ENCODE assay signal across 17 cellular contexts in genomic region chr6:142887534-142887933, GRCh38. TPM values are rescaled to one million over a fixed set of nuclear protein-coding genes. Genes with fewer than 3 reads are reported as not detected.
DNase-seq lines count a peak whose midpoint lies in the region; ATAC-seq and TF ChIP-seq lines count a peak whose summit lies in the region.
"Had no signal": no experiment of that assay in that cellular context is flagged by ENCODE, and none has a peak within 500 bp of the region (broad histone marks: within the 10 kb centered on the region; RNA-seq: fewer than 3 reads in every experiment).

No MANE protein-coding gene starts in this region.

- WGBS in mammary epithelial cell (ENCODE audit: low coverage, missing lambda C conversion rate), result 79% methylated on average over 3 of the region's 3 CpGs

- dilution Hi-C loops in mammary epithelial cell (cut with HindIII; ENCODE audit: low sequenced_read_pairs), result no loop called here

- H3K4me3 Mint-ChIP-seq in MCF 10A (ENCODE audit: unreplicated experiment), result no peak overlapping the region
- H3K4me3 Mint-ChIP-seq in stimulated activated effector memory CD8-positive, alpha-beta T cell treated with anti-CD3 and anti-CD28 coated beads, Interleukin-12 subunit alpha, Interleukin-12 subunit beta, amount 100 ng/mL, for 72 hours, result peak overlapping the region; percentile 49

- H3K27me3 Mint-ChIP-seq in MCF 10A (ENCODE audit: insufficient read depth, unreplicated experiment), result no peaks in the 10 kb centered on the region

- H3K27ac ChIP-seq in breast epithelium (no peak overlapping the region), Panc1 (ENCODE audit: low read length) (peak overlapping the region; percentile 23; the same call in 1 of the 2 replicates), mammary epithelial cell (ENCODE audit: insufficient read depth, low read depth, low read length) (peak overlapping the region; percentile 86)
- H3K27ac ChIP-seq: SJCRH30 had no signal

- H3K27me3 ChIP-seq in breast epithelium (no peaks in the 10 kb centered on the region), Panc1 (ENCODE audit: control insufficient read depth, insufficient read depth, low read length) (no peaks in the 10 kb centered on the region), mammary epithelial cell (ENCODE audit: insufficient read depth, low read length) (no peaks in the 10 kb centered on the region)
- H3K27me3 ChIP-seq: ascending aorta, heart left ventricle, SJCRH30 had no signal

- H3K4me1 ChIP-seq in breast epithelium, result no peaks in the 10 kb centered on the region
- peaks cover 28% of the 10 kb centered on the region for H3K4me1 ChIP-seq in Panc1 (ENCODE audit: control insufficient read depth, insufficient read depth, low read length)
- peaks cover 25% of the 10 kb centered on the region for H3K4me1 ChIP-seq in mammary epithelial cell (ENCODE audit: insufficient read depth, low read length)

- in situ Hi-C loops in Panc1 (cut with HindIII; ENCODE audit: low pct_unique_long_range_greater_than_20kb, low sequenced_read_pairs), result no loop called here
- in situ Hi-C loops in mammary epithelial cell (cut with MboI; ENCODE audit: low sequenced_read_pairs in 2 of 2), result no loop called here

- H3K36me3 ChIP-seq in breast epithelium (no peaks in the 10 kb centered on the region), Panc1 (ENCODE audit: control insufficient read depth, insufficient read depth, low read length) (no peaks in the 10 kb centered on the region), mammary epithelial cell (ENCODE audit: insufficient read depth, low read length) (no peaks in the 10 kb centered on the region)
- H3K36me3 ChIP-seq: ascending aorta, heart left ventricle, SJCRH30 had no signal

- TF ChIP-seq POLR2A in breast epithelium (IDR thresholded peaks at IDR 0.05), result no peak

- no peak overlapping the region for H3K9ac ChIP-seq in mammary epithelial cell (ENCODE audit: insufficient read depth, low read length)

- CTCF ChIA-PET in MCF 10A (lab: Yijun Ruan, JAX) (no interaction called here), Panc1 (lab: Charles Lee) (no interaction called here), mammary epithelial cell (lab: Charles Lee; ENCODE audit: low non-redundant PET) (no interaction called here)

- H3K9me3 Mint-ChIP-seq in MCF 10A (ENCODE audit: unreplicated experiment), result no peaks in the 10 kb centered on the region
- no peaks in the 10 kb centered on the region for H3K9me3 Mint-ChIP-seq in stimulated activated effector memory CD8-positive, alpha-beta T cell treated with anti-CD3 and anti-CD28 coated beads, Interleukin-12 subunit alpha, Interleukin-12 subunit beta, amount 100 ng/mL, for 72 hours

- intact Hi-C loops in MCF 10A (cut with micrococcal nuclease) (loop anchor here (1.0 to 5.0 kb wide), 5 partner anchors 55 to 540 kb away; partner anchors contain the start of gene AIG1), breast epithelium (cut with DNase I; ENCODE audit: low total_unique reads) (no loop called here), Panc1 (cut with micrococcal nuclease; ENCODE audit: unreplicated experiment) (loop anchor here (5.0 kb wide), 1 partner anchor 195 kb away; no protein-coding TSS in a partner anchor), mammary epithelial cell (cut with micrococcal nuclease) (loop anchor here (5.0 to 10.0 kb wide), 3 partner anchors 130 to 540 kb away; no protein-coding TSS in a partner anchor), left colon (cut with DNase I, micrococcal nuclease) (loop anchor here in 1 of 2 donors (10.0 kb wide), 1 partner anchor 193 kb away; no protein-coding TSS in a partner anchor), Right ventricle myocardium superior (cut with DNase I) (loop anchor here (5.0 kb wide), 1 partner anchor 60 kb away; the partner anchor contains the start of gene HIVEP2)

- peaks cover 76% of the 10 kb centered on the region for H3K79me2 ChIP-seq in mammary epithelial cell (ENCODE audit: insufficient read depth, low read length)

- H3K9me3 ChIP-seq in breast epithelium, result no peaks in the 10 kb centered on the region
- no peaks in the 10 kb centered on the region for H3K9me3 ChIP-seq in Panc1 (ENCODE audit: control insufficient read depth, insufficient read depth, low read depth, low read length)
- H3K9me3 ChIP-seq in mammary epithelial cell (replicated peaks; ENCODE audit: insufficient read depth, low read length), result no peaks in the 10 kb centered on the region
- H3K9me3 ChIP-seq: ascending aorta, heart left ventricle, mucosa of descending colon, SJCRH30 had no signal

- TF ChIP-seq CTCF in MCF 10A (IDR thresholded peaks at IDR 0.05; ENCODE audit: unreplicated experiment) (no peak), breast epithelium (IDR thresholded peaks at IDR 0.05) (no peak), Panc1 (IDR thresholded peaks at IDR 0.05) (no peak), mammary epithelial cell (conservative IDR thresholded peaks at IDR 0.05 in 1 of 2, IDR thresholded peaks at IDR 0.05 in 1 of 2; ENCODE audit: extremely low read depth in 1 of 2, insufficient read depth in 1 of 2, low read depth in 1 of 2, low read length in 2 of 2) (no peak)

- no peaks in the 10 kb centered on the region for H4K20me1 ChIP-seq in mammary epithelial cell (ENCODE audit: insufficient read depth, low read length)

- H3K36me3 Mint-ChIP-seq in MCF 10A (ENCODE audit: insufficient read depth, unreplicated experiment), result no peaks in the 10 kb centered on the region
- peaks cover 18% of the 10 kb centered on the region for H3K36me3 Mint-ChIP-seq in stimulated activated effector memory CD8-positive, alpha-beta T cell treated with anti-CD3 and anti-CD28 coated beads, Interleukin-12 subunit alpha, Interleukin-12 subunit beta, amount 100 ng/mL, for 72 hours

- H2AFZ ChIP-seq in mammary epithelial cell (ENCODE audit: low read depth, low read length), result no peak overlapping the region

- DNase-seq in MCF 10A (ENCODE audit: unreplicated experiment), result no peak
- no peak for DNase-seq in breast epithelium (ENCODE audit: low spot score in 2 of 2)
- no peak for DNase-seq in Panc1 (ENCODE audit: low read depth, low spot score)
- DNase-seq in mammary epithelial cell, result no peak
- DNase-seq in stimulated activated effector memory CD8-positive, alpha-beta T cell treated with anti-CD3 and anti-CD28 coated beads, Interleukin-12 subunit alpha, Interleukin-12 subunit beta, amount 100 ng/mL, for 72 hours (ENCODE audit: low spot score in 2 of 2), result no peak
- DNase-seq in left colon, result no peak
- no peak for DNase-seq in occipital lobe (lab: John Stamatoyannopoulos, UW)
- DNase-seq in Right ventricle myocardium superior, result no peak
- DNase-seq: activated CD8-positive, alpha-beta memory T cell treated with anti-CD3 and anti-CD28 coated beads, Interleukin-2, amount 50 U/mL, for 48 hours; cortex of kidney; heart left ventricle; NCI-H1048; posterior cingulate gyrus; SJCRH30; stimulated activated naive CD4-positive, alpha-beta T cell treated with Interleukin-2 at 50 U/mL for 16 hours had no signal

- H3K4me3 ChIP-seq in breast epithelium (no peak overlapping the region), Panc1 (ENCODE audit: low read depth in 2 of 2, low read length in 2 of 2) (no peak overlapping the region), mammary epithelial cell (replicated peaks in 1 of 3; ENCODE audit: insufficient read depth in 1 of 3, low read depth in 2 of 3, low read length in 3 of 3) (no peak overlapping the region)
- H3K4me3 ChIP-seq: ascending aorta, heart left ventricle, mucosa of descending colon, SJCRH30 had no signal

- no TSS peak for BruUV-seq in MCF 10A (replicated peaks; lab: Mats Ljungman, UMichigan)
- BruUV-seq in Panc1 (replicated peaks; lab: Mats Ljungman, UMichigan), result no TSS peak
- BruUV-seq in mammary epithelial cell (replicated peaks; lab: Mats Ljungman, UMichigan), result no TSS peak

- H3K4me2 ChIP-seq in mammary epithelial cell (ENCODE audit: insufficient read depth, low read depth, low read length), result no peak overlapping the region

- peaks cover 44% of the 10 kb centered on the region for H3K4me1 Mint-ChIP-seq in MCF 10A (ENCODE audit: insufficient read depth, unreplicated experiment)
- H3K4me1 Mint-ChIP-seq in stimulated activated effector memory CD8-positive, alpha-beta T cell treated with anti-CD3 and anti-CD28 coated beads, Interleukin-12 subunit alpha, Interleukin-12 subunit beta, amount 100 ng/mL, for 72 hours, result peaks cover 69% of the 10 kb centered on the region

- POLR2A ChIA-PET in MCF 10A (lab: Yijun Ruan, JAX), result no interaction called here
- POLR2A ChIA-PET in Panc1 (lab: Charles Lee), result no interaction called here

- no peak for ATAC-seq in Panc1
- peak; percentile 23 for ATAC-seq in stimulated activated effector memory CD8-positive, alpha-beta T cell treated with anti-CD3 and anti-CD28 coated beads, Interleukin-12 subunit alpha, Interleukin-12 subunit beta, amount 100 ng/mL, for 72 hours
- ATAC-seq in left colon, result no peak
- no peak for ATAC-seq in Right ventricle myocardium superior (ENCODE audit: poor library complexity)

- H3K27ac Mint-ChIP-seq in MCF 10A (ENCODE audit: low read depth, unreplicated experiment), result peak overlapping the region; percentile 28
- H3K27ac Mint-ChIP-seq in stimulated activated effector memory CD8-positive, alpha-beta T cell treated with anti-CD3 and anti-CD28 coated beads, Interleukin-12 subunit alpha, Interleukin-12 subunit beta, amount 100 ng/mL, for 72 hours, result peak overlapping the region; percentile 90

RNA-seq across cellular contexts. Expression of gene HIVEP2, which starts 57.4 kb away (rescaled TPM):
- 22.5 and 23.6 TPM in 2 replicates for total RNA-seq in MCF 10A (2022)
- total RNA-seq in breast epithelium, result 10 to 100 TPM; 20.6 to 25.0 (median 23.9) TPM
- 10.3 TPM for total RNA-seq in Panc1 (2021; ENCODE audit: unreplicated experiment)
- polyA plus RNA-seq in Panc1 (2012; ENCODE audit: insufficient read length), result 5.3 TPM
- 10 to 100 TPM; 14.5 to 26.3 TPM for total RNA-seq in mammary epithelial cell
- polyA plus RNA-seq in mammary epithelial cell, result 7.4 TPM
- 32.3 TPM for polyA minus RNA-seq in mammary epithelial cell
- 10 to 100 TPM in 1 of 2 donors, 1 to 10 TPM in 1; 9.2 to 10.1 TPM for total RNA-seq in left colon
- 114 TPM for total RNA-seq in occipital lobe
- total RNA-seq in Right ventricle myocardium superior, result 12.8 TPM

Comparison
In these comparisons a context has a peak if more than half of its experiments do, and no peak if none do; other contexts are left out.
1. H3K27ac ChIP-seq: peak in Panc1 (single experiment) and mammary epithelial cell (single experiment); none in breast epithelium (0 of 2).